In the genomic region with DNA sequence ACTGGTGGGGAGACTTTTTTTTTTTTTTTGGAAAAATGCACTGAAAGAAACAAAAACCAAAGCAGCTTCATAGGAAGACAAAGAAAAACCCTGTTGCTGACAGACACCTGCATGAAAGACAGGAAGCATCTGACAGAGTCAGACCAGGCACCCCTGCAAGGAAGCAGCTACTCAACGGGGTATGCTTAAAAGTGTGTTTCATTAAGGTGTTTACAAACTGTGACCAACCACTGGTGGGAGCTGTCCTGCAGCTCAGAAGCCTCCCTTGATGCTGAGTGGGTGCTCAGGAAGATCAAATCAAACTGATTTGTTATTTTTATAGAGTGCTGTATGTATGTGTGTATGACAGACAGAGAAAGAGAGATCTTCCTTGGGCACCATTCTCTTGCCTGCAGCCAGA, we compare ENCODE assay signal across 1 cellular context.
TF ChIP-seq lines count a peak whose summit lies in the region.

No MANE protein-coding gene starts in this region.

TF ChIP-seq in GM23338, 12 proteins besides CTCF, POLR2A, EP300 and RAD21 (continued from another document):
- TF ChIP-seq, protein P1, sequence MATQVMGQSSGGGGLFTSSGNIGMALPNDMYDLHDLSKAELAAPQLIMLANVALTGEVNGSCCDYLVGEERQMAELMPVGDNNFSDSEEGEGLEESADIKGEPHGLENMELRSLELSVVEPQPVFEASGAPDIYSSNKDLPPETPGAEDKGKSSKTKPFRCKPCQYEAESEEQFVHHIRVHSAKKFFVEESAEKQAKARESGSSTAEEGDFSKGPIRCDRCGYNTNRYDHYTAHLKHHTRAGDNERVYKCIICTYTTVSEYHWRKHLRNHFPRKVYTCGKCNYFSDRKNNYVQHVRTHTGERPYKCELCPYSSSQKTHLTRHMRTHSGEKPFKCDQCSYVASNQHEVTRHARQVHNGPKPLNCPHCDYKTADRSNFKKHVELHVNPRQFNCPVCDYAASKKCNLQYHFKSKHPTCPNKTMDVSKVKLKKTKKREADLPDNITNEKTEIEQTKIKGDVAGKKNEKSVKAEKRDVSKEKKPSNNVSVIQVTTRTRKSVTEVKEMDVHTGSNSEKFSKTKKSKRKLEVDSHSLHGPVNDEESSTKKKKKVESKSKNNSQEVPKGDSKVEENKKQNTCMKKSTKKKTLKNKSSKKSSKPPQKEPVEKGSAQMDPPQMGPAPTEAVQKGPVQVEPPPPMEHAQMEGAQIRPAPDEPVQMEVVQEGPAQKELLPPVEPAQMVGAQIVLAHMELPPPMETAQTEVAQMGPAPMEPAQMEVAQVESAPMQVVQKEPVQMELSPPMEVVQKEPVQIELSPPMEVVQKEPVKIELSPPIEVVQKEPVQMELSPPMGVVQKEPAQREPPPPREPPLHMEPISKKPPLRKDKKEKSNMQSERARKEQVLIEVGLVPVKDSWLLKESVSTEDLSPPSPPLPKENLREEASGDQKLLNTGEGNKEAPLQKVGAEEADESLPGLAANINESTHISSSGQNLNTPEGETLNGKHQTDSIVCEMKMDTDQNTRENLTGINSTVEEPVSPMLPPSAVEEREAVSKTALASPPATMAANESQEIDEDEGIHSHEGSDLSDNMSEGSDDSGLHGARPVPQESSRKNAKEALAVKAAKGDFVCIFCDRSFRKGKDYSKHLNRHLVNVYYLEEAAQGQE (IDR thresholded peaks at IDR 0.05; ENCODE audit: unreplicated experiment): no peak
- TF ChIP-seq CREB1 (CRISPR knock-in tag; IDR thresholded peaks at IDR 0.05; ENCODE audit: low read depth): no peak
- no peak for TF ChIP-seq ZNF331 (CRISPR knock-in tag; IDR thresholded peaks at IDR 0.05; ENCODE audit: low read depth)
- TF ChIP-seq, protein P2, sequence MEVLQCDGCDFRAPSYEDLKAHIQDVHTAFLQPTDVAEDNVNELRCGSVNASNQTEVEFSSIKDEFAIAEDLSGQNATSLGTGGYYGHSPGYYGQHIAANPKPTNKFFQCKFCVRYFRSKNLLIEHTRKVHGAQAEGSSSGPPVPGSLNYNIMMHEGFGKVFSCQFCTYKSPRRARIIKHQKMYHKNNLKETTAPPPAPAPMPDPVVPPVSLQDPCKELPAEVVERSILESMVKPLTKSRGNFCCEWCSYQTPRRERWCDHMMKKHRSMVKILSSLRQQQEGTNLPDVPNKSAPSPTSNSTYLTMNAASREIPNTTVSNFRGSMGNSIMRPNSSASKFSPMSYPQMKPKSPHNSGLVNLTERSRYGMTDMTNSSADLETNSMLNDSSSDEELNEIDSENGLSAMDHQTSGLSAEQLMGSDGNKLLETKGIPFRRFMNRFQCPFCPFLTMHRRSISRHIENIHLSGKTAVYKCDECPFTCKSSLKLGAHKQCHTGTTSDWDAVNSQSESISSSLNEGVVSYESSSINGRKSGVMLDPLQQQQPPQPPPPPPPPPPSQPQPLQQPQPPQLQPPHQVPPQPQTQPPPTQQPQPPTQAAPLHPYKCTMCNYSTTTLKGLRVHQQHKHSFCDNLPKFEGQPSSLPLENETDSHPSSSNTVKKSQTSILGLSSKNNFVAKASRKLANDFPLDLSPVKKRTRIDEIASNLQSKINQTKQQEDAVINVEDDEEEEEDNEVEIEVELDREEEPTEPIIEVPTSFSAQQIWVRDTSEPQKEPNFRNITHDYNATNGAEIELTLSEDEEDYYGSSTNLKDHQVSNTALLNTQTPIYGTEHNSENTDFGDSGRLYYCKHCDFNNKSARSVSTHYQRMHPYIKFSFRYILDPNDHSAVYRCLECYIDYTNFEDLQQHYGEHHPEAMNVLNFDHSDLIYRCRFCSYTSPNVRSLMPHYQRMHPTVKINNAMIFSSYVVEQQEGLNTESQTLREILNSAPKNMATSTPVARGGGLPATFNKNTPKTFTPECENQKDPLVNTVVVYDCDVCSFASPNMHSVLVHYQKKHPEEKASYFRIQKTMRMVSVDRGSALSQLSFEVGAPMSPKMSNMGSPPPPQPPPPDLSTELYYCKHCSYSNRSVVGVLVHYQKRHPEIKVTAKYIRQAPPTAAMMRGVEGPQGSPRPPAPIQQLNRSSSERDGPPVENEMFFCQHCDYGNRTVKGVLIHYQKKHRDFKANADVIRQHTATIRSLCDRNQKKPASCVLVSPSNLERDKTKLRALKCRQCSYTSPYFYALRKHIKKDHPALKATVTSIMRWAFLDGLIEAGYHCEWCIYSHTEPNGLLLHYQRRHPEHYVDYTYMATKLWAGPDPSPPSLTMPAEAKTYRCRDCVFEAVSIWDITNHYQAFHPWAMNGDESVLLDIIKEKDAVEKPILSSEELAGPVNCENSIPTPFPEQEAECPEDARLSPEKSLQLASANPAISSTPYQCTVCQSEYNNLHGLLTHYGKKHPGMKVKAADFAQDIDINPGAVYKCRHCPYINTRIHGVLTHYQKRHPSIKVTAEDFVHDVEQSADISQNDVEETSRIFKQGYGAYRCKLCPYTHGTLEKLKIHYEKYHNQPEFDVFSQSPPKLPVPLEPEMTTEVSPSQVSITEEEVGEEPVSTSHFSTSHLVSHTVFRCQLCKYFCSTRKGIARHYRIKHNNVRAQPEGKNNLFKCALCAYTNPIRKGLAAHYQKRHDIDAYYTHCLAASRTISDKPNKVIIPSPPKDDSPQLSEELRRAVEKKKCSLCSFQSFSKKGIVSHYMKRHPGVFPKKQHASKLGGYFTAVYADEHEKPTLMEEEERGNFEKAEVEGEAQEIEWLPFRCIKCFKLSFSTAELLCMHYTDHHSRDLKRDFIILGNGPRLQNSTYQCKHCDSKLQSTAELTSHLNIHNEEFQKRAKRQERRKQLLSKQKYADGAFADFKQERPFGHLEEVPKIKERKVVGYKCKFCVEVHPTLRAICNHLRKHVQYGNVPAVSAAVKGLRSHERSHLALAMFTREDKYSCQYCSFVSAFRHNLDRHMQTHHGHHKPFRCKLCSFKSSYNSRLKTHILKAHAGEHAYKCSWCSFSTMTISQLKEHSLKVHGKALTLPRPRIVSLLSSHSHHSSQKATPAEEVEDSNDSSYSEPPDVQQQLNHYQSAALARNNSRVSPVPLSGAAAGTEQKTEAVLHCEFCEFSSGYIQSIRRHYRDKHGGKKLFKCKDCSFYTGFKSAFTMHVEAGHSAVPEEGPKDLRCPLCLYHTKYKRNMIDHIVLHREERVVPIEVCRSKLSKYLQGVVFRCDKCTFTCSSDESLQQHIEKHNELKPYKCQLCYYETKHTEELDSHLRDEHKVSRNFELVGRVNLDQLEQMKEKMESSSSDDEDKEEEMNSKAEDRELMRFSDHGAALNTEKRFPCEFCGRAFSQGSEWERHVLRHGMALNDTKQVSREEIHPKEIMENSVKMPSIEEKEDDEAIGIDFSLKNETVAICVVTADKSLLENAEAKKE (CRISPR knock-in tag; IDR thresholded peaks at IDR 0.05): no peak
- TF ChIP-seq ZNF114 (CRISPR knock-in tag; IDR thresholded peaks at IDR 0.05): no peak
- TF ChIP-seq POLR2AphosphoS5 (IDR thresholded peaks at IDR 0.05; ENCODE audit: low read depth): no peak
- TF ChIP-seq JUNB (IDR thresholded peaks at IDR 0.05; ENCODE audit: unreplicated experiment): no peak
- no peak for TF ChIP-seq EZH2 (IDR thresholded peaks at IDR 0.05; ENCODE audit: low read depth, unreplicated experiment)
TF ChIP-seq in GM23338: peak in this region for 0.
